ENCODE assay signal across 29 cellular contexts in genomic region chr3:156952011-156952410, GRCh38.
"Had no signal": no experiment of that assay in that cellular context is flagged by ENCODE, and none has a peak within 500 bp of the region (broad histone marks: within the 10 kb centered on the region; RNA-seq: fewer than 3 reads in every experiment).

No MANE protein-coding gene starts in this region.

- H3K36me3 Mint-ChIP-seq: activated CD8-positive, alpha-beta memory T cell treated with anti-CD3 and anti-CD28 coated beads, Interleukin-2, amount 10 ng/mL, durations not matched to agents 7 days and 5 days; activated naive CD4-positive, alpha-beta T cell treated with anti-CD3 and anti-CD28 coated beads, Interleukin-2, amount 50 U/mL, for 24 hours; activated naive CD8-positive, alpha-beta T cell treated with anti-CD3 and anti-CD28 coated beads for 36 hours had no signal

- H3K4me3 Mint-ChIP-seq: activated CD4-positive, alpha-beta memory T cell treated with anti-CD3 and anti-CD28 coated beads for 36 hours; activated CD4-positive, alpha-beta T cell treated with anti-CD3 and anti-CD28 coated beads for 36 hours; activated CD4-positive, alpha-beta T cell treated with anti-CD3 and anti-CD28 coated beads, Interleukin-2, amount 10 ng/mL, durations not matched to agents 24 days and 14 days; activated CD8-positive, alpha-beta memory T cell treated with anti-CD3 and anti-CD28 coated beads, Interleukin-2, amount 10 ng/mL, durations not matched to agents 7 days and 5 days; activated CD8-positive, alpha-beta T cell treated with anti-CD3 and anti-CD28 coated beads, Interleukin-2, amount 10 ng/mL, durations not matched to agents 7 days and 5 days; activated naive CD4-positive, alpha-beta T cell treated with anti-CD3 and anti-CD28 coated beads for 36 hours; activated naive CD4-positive, alpha-beta T cell treated with anti-CD3 and anti-CD28 coated beads, Interleukin-2, amount 50 U/mL, for 24 hours; activated naive CD8-positive, alpha-beta T cell treated with anti-CD3 and anti-CD28 coated beads for 36 hours; activated naive CD8-positive, alpha-beta T cell treated with anti-CD3 and anti-CD28 coated beads, Interleukin-2, amount 50 U/mL, for 24 hours; activated T-helper 1 cell treated with anti-CD3 and anti-CD28 coated beads, Interleukin-12 subunit alpha, Interleukin-12 subunit beta, Interleukin-2, Interleukin-4 antibody, amounts not matched to agents 30 ng/mL and 10 ng/mL and 1 ng/mL, durations not matched to agents 14 hours and 24 hours and 36 hours had no signal

- DNase-seq: activated CD4-positive, alpha-beta memory T cell treated with anti-CD3 and anti-CD28 coated beads for 36 hours; activated CD4-positive, alpha-beta T cell treated with anti-CD3 and anti-CD28 coated beads for 36 hours; activated CD4-positive, alpha-beta T cell treated with anti-CD3 and anti-CD28 coated beads, Interleukin-2, amount 10 ng/mL, durations not matched to agents 24 days and 14 days; activated CD4-positive, CD25-positive, alpha-beta regulatory T cell; activated CD4-positive, CD25-positive, alpha-beta regulatory T cell treated with anti-CD3 and anti-CD28 coated beads, Interleukin-2, amount 50 U/mL, for 72 hours; activated CD8-positive, alpha-beta memory T cell treated with anti-CD3 and anti-CD28 coated beads, Interleukin-2, amount 10 ng/mL, durations not matched to agents 7 days and 5 days; activated CD8-positive, alpha-beta memory T cell treated with anti-CD3 and anti-CD28 coated beads, Interleukin-2, amount 50 U/mL, for 4 hours; activated CD8-positive, alpha-beta T cell treated with anti-CD3 and anti-CD28 coated beads, Interleukin-2, amount 10 ng/mL, durations not matched to agents 7 days and 5 days; activated effector memory CD4-positive, alpha-beta T cell treated with anti-CD3 and anti-CD28 coated beads, Interleukin-2, amount 50 U/mL, for 16 hours; activated naive CD4-positive, alpha-beta T cell treated with anti-CD3 and anti-CD28 coated beads for 36 hours; activated naive CD8-positive, alpha-beta T cell treated with anti-CD3 and anti-CD28 coated beads for 36 hours; activated naive CD8-positive, alpha-beta T cell treated with anti-CD3 and anti-CD28 coated beads, Interleukin-2, amount 50 U/mL, for 24 hours; activated T-cell treated with anti-CD3 and anti-CD28 coated beads, Interleukin-2, amount 50 U/mL, for 1 hour; activated T-cell treated with anti-CD3 and anti-CD28 coated beads, Interleukin-2, amount 50 U/mL, for 48 hours; adrenal gland; amygdala; aorta; body of pancreas; caudate nucleus; colonic mucosa; effector CD8-positive, alpha-beta T cell; esophagus squamous epithelium; foreskin melanocyte; T-helper 2 cell had no signal

- H3K9me3 ChIP-seq: body of pancreas, colonic mucosa, esophagus squamous epithelium had no signal

- H3K9me3 Mint-ChIP-seq: activated CD4-positive, alpha-beta memory T cell treated with anti-CD3 and anti-CD28 coated beads for 36 hours; activated CD4-positive, alpha-beta T cell treated with anti-CD3 and anti-CD28 coated beads, Interleukin-2, amount 10 ng/mL, durations not matched to agents 24 days and 14 days; activated naive CD4-positive, alpha-beta T cell treated with anti-CD3 and anti-CD28 coated beads for 36 hours; activated naive CD4-positive, alpha-beta T cell treated with anti-CD3 and anti-CD28 coated beads, Interleukin-2, amount 50 U/mL, for 24 hours; activated naive CD8-positive, alpha-beta T cell treated with anti-CD3 and anti-CD28 coated beads, Interleukin-2, amount 50 U/mL, for 24 hours; activated T-helper 1 cell treated with anti-CD3 and anti-CD28 coated beads, Interleukin-12 subunit alpha, Interleukin-12 subunit beta, Interleukin-2, Interleukin-4 antibody, amounts not matched to agents 30 ng/mL and 10 ng/mL and 1 ng/mL, durations not matched to agents 14 hours and 24 hours and 36 hours; activated T-helper 2 cell treated with anti-CD3 and anti-CD28 coated beads, Interferon-gamma antibody, Interleukin-2, Interleukin-4, amounts not matched to agents 10 μg/mL and 5 μg/mL and 100 μg/mL, durations not matched to agents 14 hours and 24 hours and 36 hours had no signal

- H3K27ac ChIP-seq: adrenal gland, body of pancreas, colonic mucosa, epithelial cell of prostate, esophagus squamous epithelium, gastroesophageal sphincter had no signal

- H3K4me3 ChIP-seq: adrenal gland, body of pancreas, colonic mucosa, esophagus squamous epithelium, gastroesophageal sphincter had no signal

- H3K36me3 ChIP-seq: adrenal gland, colonic mucosa, esophagus squamous epithelium, gastroesophageal sphincter had no signal

- H3K27ac Mint-ChIP-seq: activated CD4-positive, alpha-beta memory T cell treated with anti-CD3 and anti-CD28 coated beads for 36 hours; activated CD4-positive, alpha-beta T cell treated with anti-CD3 and anti-CD28 coated beads for 36 hours; activated CD4-positive, alpha-beta T cell treated with anti-CD3 and anti-CD28 coated beads, Interleukin-2, amount 10 ng/mL, durations not matched to agents 24 days and 14 days; activated CD8-positive, alpha-beta memory T cell treated with anti-CD3 and anti-CD28 coated beads, Interleukin-2, amount 10 ng/mL, durations not matched to agents 7 days and 5 days; activated CD8-positive, alpha-beta T cell treated with anti-CD3 and anti-CD28 coated beads, Interleukin-2, amount 10 ng/mL, durations not matched to agents 7 days and 5 days; activated naive CD4-positive, alpha-beta T cell treated with anti-CD3 and anti-CD28 coated beads for 36 hours; activated naive CD4-positive, alpha-beta T cell treated with anti-CD3 and anti-CD28 coated beads, Interleukin-2, amount 50 U/mL, for 24 hours; activated naive CD8-positive, alpha-beta T cell treated with anti-CD3 and anti-CD28 coated beads for 36 hours; activated naive CD8-positive, alpha-beta T cell treated with anti-CD3 and anti-CD28 coated beads, Interleukin-2, amount 50 U/mL, for 24 hours; activated T-helper 1 cell treated with anti-CD3 and anti-CD28 coated beads, Interleukin-12 subunit alpha, Interleukin-12 subunit beta, Interleukin-2, Interleukin-4 antibody, amounts not matched to agents 30 ng/mL and 10 ng/mL and 1 ng/mL, durations not matched to agents 14 hours and 24 hours and 36 hours; activated T-helper 2 cell treated with anti-CD3 and anti-CD28 coated beads, Interferon-gamma antibody, Interleukin-2, Interleukin-4, amounts not matched to agents 10 μg/mL and 5 μg/mL and 100 μg/mL, durations not matched to agents 14 hours and 24 hours and 36 hours had no signal

- H3K4me1 ChIP-seq: adrenal gland, body of pancreas, colonic mucosa, esophagus squamous epithelium, gastroesophageal sphincter had no signal

- ATAC-seq: activated CD4-positive, alpha-beta T cell treated with anti-CD3 and anti-CD28 coated beads for 36 hours; activated CD8-positive, alpha-beta memory T cell treated with anti-CD3 and anti-CD28 coated beads, Interleukin-2, amount 10 ng/mL, durations not matched to agents 7 days and 5 days; activated CD8-positive, alpha-beta T cell treated with anti-CD3 and anti-CD28 coated beads, Interleukin-2, amount 10 ng/mL, durations not matched to agents 7 days and 5 days; activated naive CD8-positive, alpha-beta T cell treated with anti-CD3 and anti-CD28 coated beads, Interleukin-2, amount 50 U/mL, for 24 hours; body of pancreas; gastroesophageal sphincter had no signal

- H3K4me1 Mint-ChIP-seq: activated CD4-positive, alpha-beta T cell treated with anti-CD3 and anti-CD28 coated beads for 36 hours; activated CD4-positive, alpha-beta T cell treated with anti-CD3 and anti-CD28 coated beads, Interleukin-2, amount 10 ng/mL, durations not matched to agents 24 days and 14 days; activated naive CD4-positive, alpha-beta T cell treated with anti-CD3 and anti-CD28 coated beads, Interleukin-2, amount 50 U/mL, for 24 hours; activated naive CD8-positive, alpha-beta T cell treated with anti-CD3 and anti-CD28 coated beads for 36 hours; activated naive CD8-positive, alpha-beta T cell treated with anti-CD3 and anti-CD28 coated beads, Interleukin-2, amount 50 U/mL, for 24 hours had no signal

- H3K27me3 ChIP-seq: adrenal gland, body of pancreas, colonic mucosa, esophagus squamous epithelium, gastroesophageal sphincter had no signal
